28 cellular contexts compared by ENCODE assay signal in genomic region chr11:60078021-60078420, GRCh38. TPM values are rescaled to one million over a fixed set of nuclear protein-coding genes. Genes with fewer than 3 reads are reported as not detected.
"Had no signal": no experiment of that assay in that cellular context is flagged by ENCODE, and none has a peak within 500 bp of the region (broad histone marks: within the 10 kb centered on the region; RNA-seq: fewer than 3 reads in every experiment).

No MANE protein-coding gene starts in this region.

- DNase-seq: activated CD4-positive, alpha-beta T cell treated with anti-CD3 and anti-CD28 coated beads for 4 hours; activated CD4-positive, alpha-beta T cell treated with anti-CD3 and anti-CD28 coated beads, Interleukin-2, amount 50 U/mL, for 48 hours; activated CD4-positive, CD25-positive, alpha-beta regulatory T cell; activated CD8-positive, alpha-beta memory T cell treated with anti-CD3 and anti-CD28 coated beads, Interleukin-2, amount 50 U/mL, for 48 hours; activated naive CD4-positive, alpha-beta T cell treated with anti-CD3 and anti-CD28 coated beads for 36 hours; activated naive CD8-positive, alpha-beta T cell treated with anti-CD3 and anti-CD28 coated beads, Interleukin-2, amount 10 ng/mL, durations not matched to agents 7 days and 5 days; activated T-cell treated with anti-CD3 and anti-CD28 coated beads, Interleukin-2, amount 50 U/mL, for 4 hours; amygdala; cerebellar nuclear complex; endodermal cell; esophagus squamous epithelium; head of caudate nucleus; hypothalamus; left ventricle myocardium superior; mammary epithelial cell; midbrain; occipital lobe; right lobe of liver; stimulated activated CD4-positive, alpha-beta T cell treated with anti-CD3 and anti-CD28 coated beads, Interleukin-1b, Interleukin-23, amount 100 ng/mL, for 48 hours; substantia nigra; thyroid gland had no signal

- H3K27me3 ChIP-seq: esophagus squamous epithelium, gastroesophageal sphincter, right lobe of liver, thyroid gland had no signal

- H3K27ac Mint-ChIP-seq: activated naive CD4-positive, alpha-beta T cell treated with anti-CD3 and anti-CD28 coated beads for 36 hours; activated naive CD8-positive, alpha-beta T cell treated with anti-CD3 and anti-CD28 coated beads, Interleukin-2, amount 10 ng/mL, durations not matched to agents 7 days and 5 days; endodermal cell; stimulated activated naive CD8-positive, alpha-beta T cell treated with anti-CD3 and anti-CD28 coated beads, Interleukin-15, Interleukin-2, amounts not matched to agents 100 ng/mL and 50 ng/mL, for 24 hours had no signal

- H3K36me3 ChIP-seq: esophagus squamous epithelium, gastroesophageal sphincter, right lobe of liver, thyroid gland had no signal

- H3K4me1 ChIP-seq: esophagus squamous epithelium, gastroesophageal sphincter, right lobe of liver, thyroid gland had no signal

- H3K4me1 Mint-ChIP-seq: activated naive CD8-positive, alpha-beta T cell treated with anti-CD3 and anti-CD28 coated beads, Interleukin-2, amount 10 ng/mL, durations not matched to agents 7 days and 5 days; neural crest cell had no signal

- H3K36me3 Mint-ChIP-seq: activated naive CD8-positive, alpha-beta T cell treated with anti-CD3 and anti-CD28 coated beads, Interleukin-2, amount 10 ng/mL, durations not matched to agents 7 days and 5 days had no signal

- ATAC-seq: activated T-cell treated with anti-CD3 and anti-CD28 coated beads, Interleukin-2, amount 50 U/mL, for 4 hours; gastroesophageal sphincter; left ventricle myocardium superior; right lobe of liver had no signal

- H3K27ac ChIP-seq: coronary artery, esophagus squamous epithelium, gastroesophageal sphincter, right lobe of liver, skin epidermis, thyroid gland had no signal

- H3K4me3 Mint-ChIP-seq: activated naive CD4-positive, alpha-beta T cell treated with anti-CD3 and anti-CD28 coated beads for 36 hours; activated naive CD8-positive, alpha-beta T cell treated with anti-CD3 and anti-CD28 coated beads, Interleukin-2, amount 10 ng/mL, durations not matched to agents 7 days and 5 days; activated T-cell treated with anti-CD3 and anti-CD28 coated beads, Interleukin-2, amount 50 U/mL, for 4 hours; endodermal cell; neural crest cell; stimulated activated naive CD8-positive, alpha-beta T cell treated with anti-CD3 and anti-CD28 coated beads, Interleukin-15, Interleukin-2, amounts not matched to agents 100 ng/mL and 50 ng/mL, for 24 hours had no signal

- H3K9me3 ChIP-seq: esophagus squamous epithelium, right lobe of liver had no signal

- H3K9me3 Mint-ChIP-seq: activated naive CD8-positive, alpha-beta T cell treated with anti-CD3 and anti-CD28 coated beads, Interleukin-2, amount 10 ng/mL, durations not matched to agents 7 days and 5 days; neural crest cell had no signal

- H3K4me3 ChIP-seq: coronary artery, esophagus squamous epithelium, gastroesophageal sphincter, right lobe of liver, skin epidermis, thyroid gland had no signal

RNA-seq across cellular contexts. Expression of gene MS4A2, which starts 10.4 kb away (rescaled TPM):
- total RNA-seq: activated CD8-positive, alpha-beta memory T cell treated with anti-CD3 and anti-CD28 coated beads for 36 hours; activated naive CD4-positive, alpha-beta T cell treated with anti-CD3 and anti-CD28 coated beads for 36 hours; activated naive CD8-positive, alpha-beta T cell treated with anti-CD3 and anti-CD28 coated beads, Interleukin-2, amount 10 ng/mL, durations not matched to agents 7 days and 5 days; activated T-cell treated with anti-CD3 and anti-CD28 coated beads, Interleukin-2, amount 50 U/mL, for 4 hours; endodermal cell; mammary epithelial cell; neural crest cell had no signal
- polyA plus RNA-seq: mammary epithelial cell had no signal

RNA-seq across cellular contexts. Expression of gene MS4A3, which starts 21.6 kb away (rescaled TPM):
- total RNA-seq: activated CD8-positive, alpha-beta memory T cell treated with anti-CD3 and anti-CD28 coated beads for 36 hours; activated naive CD4-positive, alpha-beta T cell treated with anti-CD3 and anti-CD28 coated beads for 36 hours; activated naive CD8-positive, alpha-beta T cell treated with anti-CD3 and anti-CD28 coated beads, Interleukin-2, amount 10 ng/mL, durations not matched to agents 7 days and 5 days; activated T-cell treated with anti-CD3 and anti-CD28 coated beads, Interleukin-2, amount 50 U/mL, for 4 hours; endodermal cell; esophagus squamous epithelium; gastroesophageal sphincter; left ventricle myocardium superior; mammary epithelial cell; neural crest cell; thyroid gland; ureter had no signal
- polyA plus RNA-seq: mammary epithelial cell had no signal

RNA-seq across cellular contexts. Expression of gene OOSP2, which starts 37.8 kb away (rescaled TPM):
- total RNA-seq: activated CD8-positive, alpha-beta memory T cell treated with anti-CD3 and anti-CD28 coated beads for 36 hours; activated naive CD4-positive, alpha-beta T cell treated with anti-CD3 and anti-CD28 coated beads for 36 hours; activated naive CD8-positive, alpha-beta T cell treated with anti-CD3 and anti-CD28 coated beads, Interleukin-2, amount 10 ng/mL, durations not matched to agents 7 days and 5 days; activated T-cell treated with anti-CD3 and anti-CD28 coated beads, Interleukin-2, amount 50 U/mL, for 4 hours; endodermal cell; esophagus squamous epithelium; gastroesophageal sphincter; left ventricle myocardium superior; mammary epithelial cell; neural crest cell; occipital lobe; right lobe of liver; thyroid gland; ureter had no signal
- polyA plus RNA-seq: mammary epithelial cell had no signal
